1 cellular context compared by ENCODE assay signal in genomic region chr20:44780226-44780625, GRCh38.
TF ChIP-seq lines count a peak whose summit lies in the region.

No MANE protein-coding gene starts in this region.

TF ChIP-seq in HepG2, 621 proteins besides CTCF, POLR2A, EP300 and RAD21 (continued from another document and continues in another):
- TF ChIP-seq ZNF12 (CRISPR knock-in tag; IDR thresholded peaks at IDR 0.05) (peak; percentile 88), SNAPC4 (CRISPR knock-in tag; IDR thresholded peaks at IDR 0.05) (peak; percentile 45; the same call in 1 of the 2 replicates), SIN3B (IDR thresholded peaks at IDR 0.05; ENCODE audit: low read length) (no peak), SRSF4 (IDR thresholded peaks at IDR 0.05; ENCODE audit: low read depth, low read length, poor library complexity, severe bottlenecking) (no peak), ZBTB33 (CRISPR knock-in tag; IDR thresholded peaks at IDR 0.05) (no peak), ZNF207 (IDR thresholded peaks at IDR 0.05; ENCODE audit: borderline replicate concordance) (no peak), ETV6 (CRISPR knock-in tag; conservative IDR thresholded peaks at IDR 0.05) (peak; percentile 94), ARHGAP35 (CRISPR knock-in tag; IDR thresholded peaks at IDR 0.05; ENCODE audit: borderline replicate concordance) (peak; percentile 75; the same call in 1 of the 2 replicates), ZC3H13 (CRISPR knock-in tag; IDR thresholded peaks at IDR 0.05) (no peak), ZNF18 (CRISPR knock-in tag; IDR thresholded peaks at IDR 0.05; ENCODE audit: insufficient replicate concordance) (peak; percentile 43), MEF2D (CRISPR knock-in tag; IDR thresholded peaks at IDR 0.05) (peak; percentile 65; the same call in 1 of the 2 replicates), ZNF720 (CRISPR knock-in tag; IDR thresholded peaks at IDR 0.05) (no peak), ZBTB37 (CRISPR knock-in tag; IDR thresholded peaks at IDR 0.05) (no peak), HHEX (CRISPR knock-in tag; IDR thresholded peaks at IDR 0.05) (no peak), IKZF1 (IDR thresholded peaks at IDR 0.05) (no peak), ZNF34 (CRISPR knock-in tag; IDR thresholded peaks at IDR 0.05; ENCODE audit: borderline replicate concordance) (no peak), ZNF761 (CRISPR knock-in tag; conservative IDR thresholded peaks at IDR 0.05) (no peak), ZNF503 (CRISPR knock-in tag; IDR thresholded peaks at IDR 0.05) (peak; percentile 49; the same call in 1 of the 2 replicates), PRDM10 (CRISPR knock-in tag; IDR thresholded peaks at IDR 0.05; ENCODE audit: low read depth) (0 out of 2 replicates have a peak, but pooled peaks have one; percentile 25), ZNF224 (CRISPR knock-in tag; IDR thresholded peaks at IDR 0.05) (0 out of 2 replicates have a peak, but pooled peaks have one; percentile 36), HES4 (CRISPR knock-in tag; IDR thresholded peaks at IDR 0.05; ENCODE audit: borderline replicate concordance) (peak; percentile 92), RARA (CRISPR knock-in tag; IDR thresholded peaks at IDR 0.05) (peak; percentile 76), HNRNPK (IDR thresholded peaks at IDR 0.05; ENCODE audit: low read depth, low read length, poor library complexity, severe bottlenecking) (no peak), ARID4A (CRISPR knock-in tag; IDR thresholded peaks at IDR 0.05; ENCODE audit: borderline replicate concordance) (no peak), SOX6 (IDR thresholded peaks at IDR 0.05) (no peak), SOX6 (CRISPR knock-in tag; IDR thresholded peaks at IDR 0.05) (no peak), ZFP36L2 (CRISPR knock-in tag; IDR thresholded peaks at IDR 0.05) (peak; percentile 92; the same call in 1 of the 2 replicates), FOSL2 (CRISPR knock-in tag; IDR thresholded peaks at IDR 0.05) (peak; percentile 72), RBM39 (IDR thresholded peaks at IDR 0.05; ENCODE audit: low read depth, low read length, poor library complexity, severe bottlenecking) (no peak), NPAS2 (CRISPR knock-in tag; IDR thresholded peaks at IDR 0.05; ENCODE audit: borderline replicate concordance) (no peak), PRPF4 (IDR thresholded peaks at IDR 0.05; ENCODE audit: low read depth, low read length, poor library complexity, severe bottlenecking) (no peak), ZNF713 (CRISPR knock-in tag; IDR thresholded peaks at IDR 0.05) (no peak), ZNF746 (CRISPR knock-in tag; IDR thresholded peaks at IDR 0.05) (peak; percentile 57; the same call in 1 of the 2 replicates), HIVEP1 (CRISPR knock-in tag; IDR thresholded peaks at IDR 0.05) (no peak), ZNF569 (CRISPR knock-in tag; IDR thresholded peaks at IDR 0.05; ENCODE audit: borderline replicate concordance) (no peak), TGIF2 (CRISPR knock-in tag; IDR thresholded peaks at IDR 0.05) (peak; percentile 96), KLF12 (CRISPR knock-in tag; IDR thresholded peaks at IDR 0.05; ENCODE audit: borderline replicate concordance) (0 out of 2 replicates have a peak, but pooled peaks have one; percentile 55), SMC3 (IDR thresholded peaks at IDR 0.05; ENCODE audit: low read length) (no peak), HOMEZ (CRISPR knock-in tag; IDR thresholded peaks at IDR 0.05; ENCODE audit: low read depth) (peak; percentile 33; the same call in 1 of the 2 replicates), POLR2AphosphoS5 (IDR thresholded peaks at IDR 0.05; ENCODE audit: low read depth, low read length) (no peak)
